In the genomic region with DNA sequence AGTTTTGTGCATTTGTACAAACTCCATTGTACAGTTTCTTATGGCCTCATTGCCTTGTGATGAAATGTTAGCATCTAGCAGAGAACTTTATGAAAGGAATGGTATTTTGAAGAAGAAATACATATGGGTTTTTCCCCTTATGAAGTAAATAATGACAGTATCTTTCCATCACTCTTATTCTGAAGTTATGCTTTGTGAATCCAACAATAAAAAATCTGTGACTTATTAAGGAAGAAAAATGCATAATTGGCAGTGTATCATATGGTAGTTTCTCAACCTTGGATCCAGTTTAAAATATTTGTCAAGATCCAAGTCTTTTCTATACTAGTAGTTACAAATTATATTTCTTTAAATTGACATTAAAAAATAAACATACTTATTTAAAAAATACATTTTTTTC, we compare ENCODE assay signal across 22 cellular contexts.
"Had no signal": no experiment of that assay in that cellular context is flagged by ENCODE, and none has a peak within 500 bp of the region (broad histone marks: within the 10 kb centered on the region; RNA-seq: fewer than 3 reads in every experiment).

No MANE protein-coding gene starts in this region.

- H3K27me3 ChIP-seq: SJSA1 had no signal

- DNase-seq: MV-4-11, NCI-H1048, NCI-H1105, NCI-H1417, NCI-H146, NCI-H1694 treated with DMSO at 0.1 percent for 48 hours, NCI-H2029, NCI-H2081 treated with DMSO at 0.1 percent for 48 hours, NCI-H2171, NCI-H226, NCI-H446, NCI-H510A, NCI-H524 treated with DMSO at 0.1 percent for 48 hours, NCI-H69, NCI-H774, Right ventricle myocardium superior, RPMI8226, SIG-M5 had no signal

- H3K4me1 ChIP-seq: SJSA1 had no signal

- H3K9me3 ChIP-seq: SJSA1 had no signal

- H3K27ac ChIP-seq: HL-60, SJSA1, SK-N-MC had no signal

- H3K4me3 ChIP-seq: K562, SJSA1, SK-N-MC had no signal

- H3K36me3 ChIP-seq: SJSA1 had no signal

- ATAC-seq: K562 had no signal
